ENCODE assay signal across 15 cellular contexts in genomic region chr21:34912022-34912933, GRCh38.
DNase-seq lines count a peak whose midpoint lies in the region; ATAC-seq, FAIRE-seq and TF ChIP-seq lines count a peak whose summit lies in the region.
"Had no signal": no experiment of that assay in that cellular context is flagged by ENCODE, and none has a peak within 500 bp of the region (broad histone marks: within the 10 kb centered on the region; RNA-seq: fewer than 3 reads in every experiment).

No MANE protein-coding gene starts in this region.

- H3K79me1 ChIP-seq in IMR-90 (ENCODE audit: low read depth in 1 of 2, low read length in 2 of 2) = peaks cover 0 to 16% of the 10 kb centered on the region in 2 experiments; a peak in 2 of 4 replicates

- no peak overlapping the region for H3K4me3 ChIP-seq in IMR-90 (ENCODE audit: insufficient read depth, low read depth, low read length)
- H3K4me3 ChIP-seq in GM12878 = no peak overlapping the region
- no peak overlapping the region for H3K4me3 ChIP-seq in effector memory CD4-positive, alpha-beta T cell (ENCODE audit: insufficient read depth, low read depth, low read length, poor library complexity, severe bottlenecking)
- no peak overlapping the region for H3K4me3 ChIP-seq in testis

- TF ChIP-seq EP300 in GM12878 (IDR thresholded peaks at IDR 0.05; ENCODE audit: borderline replicate concordance in 1 of 2, control insufficient read depth in 1 of 2, low read depth in 2 of 2, low read length in 2 of 2) = no peak

- H3K27me3 ChIP-seq in IMR-90 (ENCODE audit: control insufficient read depth, insufficient read depth, low read length) (no peaks in the 10 kb centered on the region), GM12878 (replicated peaks in 1 of 2; ENCODE audit: control insufficient read depth in 2 of 2, insufficient read depth in 2 of 2, low read length in 1 of 2) (peaks cover 0 to 11% of the 10 kb centered on the region in 2 experiments; a peak in 2 of 4 replicates), testis (no peaks in the 10 kb centered on the region)
- H3K27me3 ChIP-seq in effector memory CD4-positive, alpha-beta T cell (replicated peaks; ENCODE audit: control insufficient read depth, insufficient read depth, low read length, poor library complexity, severe bottlenecking) = no peaks in the 10 kb centered on the region

- H4K91ac ChIP-seq in IMR-90 (ENCODE audit: insufficient read depth, low read depth, low read length) = peak overlapping the region; percentile 3; the same call in 1 of the 2 replicates

- H3K36me3 ChIP-seq in IMR-90 (ENCODE audit: control insufficient read depth, insufficient read depth, low read length) (no peaks in the 10 kb centered on the region), GM12878 (ENCODE audit: control insufficient read depth in 2 of 2, insufficient read depth in 2 of 2, low read length in 1 of 2) (no peaks in the 10 kb centered on the region), testis (ENCODE audit: low read depth, missing control alignments) (no peaks in the 10 kb centered on the region)
- H3K36me3 ChIP-seq in effector memory CD4-positive, alpha-beta T cell (ENCODE audit: control insufficient read depth, insufficient read depth, low read length) = peaks cover 6% of the 10 kb centered on the region

- peak overlapping the region; percentile 55; the same call in 1 of the 2 replicates for H3K14ac ChIP-seq in IMR-90 (replicated peaks; ENCODE audit: low read depth, low read length)

- dilution Hi-C loops in IMR-90 (cut with HindIII; ENCODE audit: low sequenced_read_pairs, unreplicated experiment) = no loop called here

- no peak overlapping the region for H3K9ac ChIP-seq in IMR-90 (ENCODE audit: low read depth, low read length)
- H3K9ac ChIP-seq in GM12878 (ENCODE audit: control insufficient read depth, insufficient read depth, low read length) = no peak overlapping the region

- H3K18ac ChIP-seq in IMR-90 (ENCODE audit: low read depth, low read length) = no peak overlapping the region

- H4K20me1 ChIP-seq in IMR-90 (ENCODE audit: insufficient read depth, low read length) (no peaks in the 10 kb centered on the region), GM12878 (ENCODE audit: control insufficient read depth, insufficient read depth) (peaks cover 7% of the 10 kb centered on the region)

- TF ChIP-seq POLR2A in IMR-90 (IDR thresholded peaks at IDR 0.05; ENCODE audit: low read depth, low read length) (no peak), GM12878 (IDR thresholded peaks at IDR 0.05; ENCODE audit: low read depth, low read length) (no peak), testis (IDR thresholded peaks at IDR 0.05) (no peak)

- H3K9me3 ChIP-seq in IMR-90 (ENCODE audit: control insufficient read depth, insufficient read depth, low read length) = no peaks in the 10 kb centered on the region
- H3K9me3 ChIP-seq in GM12878 (replicated peaks; ENCODE audit: control insufficient read depth, insufficient read depth, low read length) = no peaks in the 10 kb centered on the region
- no peaks in the 10 kb centered on the region for H3K9me3 ChIP-seq in effector memory CD4-positive, alpha-beta T cell (ENCODE audit: control insufficient read depth, low read length)
- H3K9me3 ChIP-seq in testis = no peaks in the 10 kb centered on the region

- H3K23ac ChIP-seq in IMR-90 (ENCODE audit: low read depth, low read length) = no peak overlapping the region

- FAIRE-seq in GM12878 (lab: Jason Lieb, UNC) = peak; percentile 78

- CTCF ChIA-PET in IMR-90 (lab: Yijun Ruan, JAX) (no interaction called here), GM12878 (lab: Yijun Ruan, JAX) (no interaction called here)

- H3K27me3 Mint-ChIP-seq in activated naive CD8-positive, alpha-beta T cell = no peaks in the 10 kb centered on the region
- no peaks in the 10 kb centered on the region for H3K27me3 Mint-ChIP-seq in activated naive CD8-positive, alpha-beta T cell treated with anti-CD3 and anti-CD28 coated beads, Interleukin-2, amount 50 U/mL, for 24 hours
- H3K27me3 Mint-ChIP-seq in stimulated activated naive B cell treated with anti-CD40 and anti-IgM and Interleukin-4, amounts not matched to agents 10 μg/mL and 1 μg/mL and 100 μg/mL, for 72 hours = no peaks in the 10 kb centered on the region
- H3K27me3 Mint-ChIP-seq: stimulated activated naive CD8-positive, alpha-beta T cell treated with anti-CD3 and anti-CD28 coated beads, Interleukin-15, Interleukin-2, amounts not matched to agents 100 ng/mL and 50 ng/mL, for 24 hours had no signal

- WGBS in IMR-90 (ENCODE audit: extremely low coverage in 2 of 2, insufficient read length in 1 of 2), 2 experiments = 95% methylated on average over 4 of the region's 11 CpGs; no CpG with 5 or more reads in 1 of the 2 experiments
- 14% methylated on average over 11 of the region's 11 CpGs for WGBS in GM12878 (ENCODE audit: insufficient coverage, insufficient replicate concordance, low lambda C conversion rate, missing lambda C conversion rate)
- WGBS in testis, 2 donors = 85 to 90% methylated on average over 11 of the region's 11 CpGs

- H2BK120ac ChIP-seq in IMR-90 (ENCODE audit: low read depth, low read length) = peak overlapping the region; percentile 42; the same call in 1 of the 2 replicates

- H3K4me2 ChIP-seq in IMR-90 (ENCODE audit: low read depth, low read length) (no peak overlapping the region), GM12878 (ENCODE audit: control insufficient read depth, insufficient read depth) (no peak overlapping the region; the same call in 1 of the 2 replicates)

- H2AK9ac ChIP-seq in IMR-90 (replicated peaks; ENCODE audit: low read depth, low read length, poor library complexity) = no peak overlapping the region

- peak overlapping the region; percentile 65; the same call in 1 of the 2 replicates for H2AK5ac ChIP-seq in IMR-90 (ENCODE audit: low read depth, low read length)

- SMC1A ChIA-PET in GM12878 (lab: Charles Lee; ENCODE audit: uncharacterized antibody, unreplicated experiment) = no interaction called here

- H2AFZ ChIP-seq in IMR-90 (replicated peaks; ENCODE audit: low read length, poor library complexity) = no peak overlapping the region
- H2AFZ ChIP-seq in GM12878 (ENCODE audit: control insufficient read depth, low read depth, low read length) = no peak overlapping the region

- no peak overlapping the region for H4K8ac ChIP-seq in IMR-90 (ENCODE audit: low read depth in 2 of 2, low read length in 2 of 2)

- intact Hi-C loops in IMR-90 (cut with micrococcal nuclease) = no loop called here
- intact Hi-C loops in GM12878 (cut with micrococcal nuclease; ENCODE audit: unreplicated experiment) = no loop called here
- intact Hi-C loops in testis (cut with DNase I; ENCODE audit: low total_unique reads) = no loop called here

- BruUV-seq in IMR-90 (replicated peaks; lab: Mats Ljungman, UMichigan) (no TSS peak), GM12878 (replicated peaks; lab: Mats Ljungman, UMichigan) (no TSS peak)

- RAD21 ChIA-PET in GM12878 (lab: Charles Lee; ENCODE audit: unreplicated experiment) = interaction anchor here (0.8 kb wide), 1 partner anchor 167 kb away, joined by 3 read pairs; no protein-coding TSS in a partner anchor

- no peak overlapping the region for H4K5ac ChIP-seq in IMR-90 (ENCODE audit: low read depth, low read length)

- no peaks in the 10 kb centered on the region for H3K79me2 ChIP-seq in GM12878 (ENCODE audit: control insufficient read depth, insufficient read depth, low read length)

- H3K27ac ChIP-seq in IMR-90 (ENCODE audit: insufficient read depth, low read length) (no peak overlapping the region), GM12878 (ENCODE audit: control insufficient read depth, insufficient read depth) (no peak overlapping the region), testis (no peak overlapping the region)
- no peak overlapping the region for H3K27ac ChIP-seq in effector memory CD4-positive, alpha-beta T cell (ENCODE audit: insufficient read depth, low read length, poor library complexity, severe bottlenecking)
- H3K27ac ChIP-seq: C4-2B had no signal

- H3K9me1 ChIP-seq in IMR-90 (ENCODE audit: insufficient read depth, low read length) = peaks cover 26% of the 10 kb centered on the region

- TF ChIP-seq RAD21 in IMR-90 (IDR thresholded peaks at IDR 0.05; ENCODE audit: low read length) = no peak
- TF ChIP-seq RAD21 in GM12878 (IDR thresholded peaks at IDR 0.05; ENCODE audit: insufficient read depth, low read depth, low read length) = peak; percentile 47

- peak overlapping the region; percentile 22; the same call in 1 of the 3 replicates for H2BK15ac ChIP-seq in IMR-90 (ENCODE audit: low read depth, low read length)

- no peak for TF ChIP-seq CTCF in IMR-90 (conservative IDR thresholded peaks at IDR 0.05; ENCODE audit: low read depth, low read length)
- TF ChIP-seq CTCF in GM12878 (IDR thresholded peaks at IDR 0.05 in 2 of 3, conservative IDR thresholded peaks at IDR 0.05 in 1 of 3; ENCODE audit: control insufficient read depth in 2 of 3, extremely low read depth in 1 of 3, insufficient read depth in 1 of 3, low read depth in 3 of 3, low read length in 3 of 3) = peak in 2 of 3 experiments; percentile 6 to 12; a peak in 1 of 6 replicates
- TF ChIP-seq CTCF in testis (IDR thresholded peaks at IDR 0.05) = no peak

- peaks cover 64% of the 10 kb centered on the region for H3K4me1 Mint-ChIP-seq in activated naive CD8-positive, alpha-beta T cell (ENCODE audit: low read depth)
- peaks cover 56% of the 10 kb centered on the region for H3K4me1 Mint-ChIP-seq in activated naive CD8-positive, alpha-beta T cell treated with anti-CD3 and anti-CD28 coated beads, Interleukin-2, amount 50 U/mL, for 24 hours
- peaks cover 66 to 75% of the 10 kb centered on the region in 2 donors for H3K4me1 Mint-ChIP-seq in stimulated activated naive B cell treated with anti-CD40 and anti-IgM and Interleukin-4, amounts not matched to agents 10 μg/mL and 1 μg/mL and 100 μg/mL, for 72 hours

- no peak for DNase-seq in activated naive CD8-positive, alpha-beta T cell treated with anti-CD3 and anti-CD28 coated beads, Interleukin-2, amount 50 U/mL, for 24 hours
- DNase-seq in IMR-90 (no peak), GM12878 (ENCODE audit: low read depth, low spot score) (no peak), testis (no peak)
- peak; percentile 43 for DNase-seq in stimulated activated naive B cell treated with anti-CD40 and anti-IgM and Interleukin-4, amounts not matched to agents 10 μg/mL and 1 μg/mL and 100 μg/mL, for 72 hours
- DNase-seq in effector memory CD4-positive, alpha-beta T cell = no peak
- DNase-seq: activated naive CD8-positive, alpha-beta T cell treated with anti-CD3 and anti-CD28 coated beads, Interleukin-2, amount 10 ng/mL, durations not matched to agents 7 days and 5 days; NCI-H1048; stimulated activated CD4-positive, alpha-beta T cell treated with anti-CD3 and anti-CD28 coated beads, Interleukin-15, amount 100 ng/mL, for 24 hours had no signal

- H3K4ac ChIP-seq in IMR-90 (ENCODE audit: low read depth, low read length) = peak overlapping the region; percentile 16

- H3K4me1 ChIP-seq in IMR-90 (ENCODE audit: control insufficient read depth, insufficient read depth, low read length) (peaks cover 25% of the 10 kb centered on the region), GM12878 (ENCODE audit: control insufficient read depth, insufficient read depth, low read length) (peaks cover 25% of the 10 kb centered on the region), testis (peaks cover 16% of the 10 kb centered on the region)
- H3K4me1 ChIP-seq in effector memory CD4-positive, alpha-beta T cell (ENCODE audit: control insufficient read depth, insufficient read depth, low read length, poor library complexity, severe bottlenecking) = peaks cover 6% of the 10 kb centered on the region

- POLR2A ChIA-PET in IMR-90 (lab: Charles Lee; ENCODE audit: unreplicated experiment) (no interaction called here), GM12878 (lab: Charles Lee) (no interaction called here)

- H3K4me3 Mint-ChIP-seq in activated naive CD8-positive, alpha-beta T cell = no peak overlapping the region
- H3K4me3 Mint-ChIP-seq in activated naive CD8-positive, alpha-beta T cell treated with anti-CD3 and anti-CD28 coated beads, Interleukin-2, amount 50 U/mL, for 24 hours = no peak overlapping the region
- peak overlapping the region; percentile 62 to 67 for H3K4me3 Mint-ChIP-seq in stimulated activated naive B cell treated with anti-CD40 and anti-IgM and Interleukin-4, amounts not matched to agents 10 μg/mL and 1 μg/mL and 100 μg/mL, for 72 hours
- H3K4me3 Mint-ChIP-seq: activated naive CD8-positive, alpha-beta T cell treated with anti-CD3 and anti-CD28 coated beads, Interleukin-2, amount 10 ng/mL, durations not matched to agents 7 days and 5 days; neural crest cell; stimulated activated naive CD8-positive, alpha-beta T cell treated with anti-CD3 and anti-CD28 coated beads, Interleukin-15, Interleukin-2, amounts not matched to agents 100 ng/mL and 50 ng/mL, for 24 hours; WTC11 had no signal

- peaks cover 14% of the 10 kb centered on the region for H3K36me3 Mint-ChIP-seq in activated naive CD8-positive, alpha-beta T cell
- peaks cover 6% of the 10 kb centered on the region for H3K36me3 Mint-ChIP-seq in activated naive CD8-positive, alpha-beta T cell treated with anti-CD3 and anti-CD28 coated beads, Interleukin-2, amount 50 U/mL, for 24 hours (ENCODE audit: low read depth)
- H3K36me3 Mint-ChIP-seq in stimulated activated naive B cell treated with anti-CD40 and anti-IgM and Interleukin-4, amounts not matched to agents 10 μg/mL and 1 μg/mL and 100 μg/mL, for 72 hours = peaks cover 29 to 49% of the 10 kb centered on the region in 2 donors
- H3K36me3 Mint-ChIP-seq: WTC11 had no signal

- in situ Hi-C loops in IMR-90 (cut with MboI; ENCODE audit: low sequenced_read_pairs) = loop anchor here (10.0 kb wide), 1 partner anchor 133 kb away; the partner anchor contains the start of gene RUNX1
- in situ Hi-C loops in GM12878 (cut with MboI) = no loop called here

- ATAC-seq in activated naive CD8-positive, alpha-beta T cell treated with anti-CD3 and anti-CD28 coated beads, Interleukin-2, amount 50 U/mL, for 24 hours = no peak
- ATAC-seq in IMR-90 (ENCODE audit: low read depth) = no peak
- peak; percentile 29; the same call in 2 of the 3 replicates for ATAC-seq in GM12878
- ATAC-seq in stimulated activated naive B cell treated with anti-CD40 and anti-IgM and Interleukin-4, amounts not matched to agents 10 μg/mL and 1 μg/mL and 100 μg/mL, for 72 hours (replicated peaks) = peak; percentile 51 to 57
- ATAC-seq in GM19463 (IDR thresholded peaks at IDR 0.05; ENCODE audit: unreplicated experiment) = no peak
- ATAC-seq: WTC11 had no signal

- H2BK5ac ChIP-seq in IMR-90 (ENCODE audit: low read depth, low read length, poor library complexity, severe bottlenecking) = no peak overlapping the region

- H3K9me3 Mint-ChIP-seq in activated naive CD8-positive, alpha-beta T cell (ENCODE audit: low read depth) = no peaks in the 10 kb centered on the region
- H3K9me3 Mint-ChIP-seq in activated naive CD8-positive, alpha-beta T cell treated with anti-CD3 and anti-CD28 coated beads, Interleukin-2, amount 50 U/mL, for 24 hours = no peaks in the 10 kb centered on the region
- no peaks in the 10 kb centered on the region for H3K9me3 Mint-ChIP-seq in stimulated activated naive B cell treated with anti-CD40 and anti-IgM and Interleukin-4, amounts not matched to agents 10 μg/mL and 1 μg/mL and 100 μg/mL, for 72 hours
- H3K9me3 Mint-ChIP-seq: activated naive CD8-positive, alpha-beta T cell treated with anti-CD3 and anti-CD28 coated beads, Interleukin-2, amount 10 ng/mL, durations not matched to agents 7 days and 5 days; neural crest cell; stimulated activated naive CD8-positive, alpha-beta T cell treated with anti-CD3 and anti-CD28 coated beads, Interleukin-15, Interleukin-2, amounts not matched to agents 100 ng/mL and 50 ng/mL, for 24 hours; WTC11 had no signal

- peak overlapping the region; percentile 57 for H2BK20ac ChIP-seq in IMR-90 (ENCODE audit: low read depth, low read length)

- no peak overlapping the region for H3K56ac ChIP-seq in IMR-90 (ENCODE audit: extremely low read depth, insufficient read depth, low read length)

- H3K27ac Mint-ChIP-seq in activated naive CD8-positive, alpha-beta T cell = peak overlapping the region; percentile 61
- H3K27ac Mint-ChIP-seq in activated naive CD8-positive, alpha-beta T cell treated with anti-CD3 and anti-CD28 coated beads, Interleukin-2, amount 50 U/mL, for 24 hours = no peak overlapping the region
- H3K27ac Mint-ChIP-seq in stimulated activated naive B cell treated with anti-CD40 and anti-IgM and Interleukin-4, amounts not matched to agents 10 μg/mL and 1 μg/mL and 100 μg/mL, for 72 hours = peak overlapping the region; percentile 92
- H3K27ac Mint-ChIP-seq: activated naive CD8-positive, alpha-beta T cell treated with anti-CD3 and anti-CD28 coated beads, Interleukin-2, amount 10 ng/mL, durations not matched to agents 7 days and 5 days; stimulated activated naive CD8-positive, alpha-beta T cell treated with anti-CD3 and anti-CD28 coated beads, Interleukin-15, Interleukin-2, amounts not matched to agents 100 ng/mL and 50 ng/mL, for 24 hours; WTC11 had no signal

Comparison
In these comparisons a context has a peak if more than half of its experiments do, and no peak if none do; other contexts are left out.
1. H3K4me3 Mint-ChIP-seq: peak in stimulated activated naive B cell treated with anti-CD40 and anti-IgM and Interleukin-4, amounts not matched to agents 10 μg/mL and 1 μg/mL and 100 μg/mL, for 72 hours (2 of 2); none in activated naive CD8-positive, alpha-beta T cell (single experiment) and activated naive CD8-positive, alpha-beta T cell treated with anti-CD3 and anti-CD28 coated beads, Interleukin-2, amount 50 U/mL, for 24 hours (single experiment).
2. ATAC-seq: peak in GM12878 (single experiment) and stimulated activated naive B cell treated with anti-CD40 and anti-IgM and Interleukin-4, amounts not matched to agents 10 μg/mL and 1 μg/mL and 100 μg/mL, for 72 hours (2 of 2); none in activated naive CD8-positive, alpha-beta T cell treated with anti-CD3 and anti-CD28 coated beads, Interleukin-2, amount 50 U/mL, for 24 hours (single experiment), IMR-90 (single experiment) and GM19463 (single experiment).
3. CTCF ChIP-seq: peak in GM12878 (2 of 3); none in IMR-90 (single experiment) and testis (0 of 3).